8 cellular contexts compared by ENCODE assay signal in genomic region chr1:8026153-8026975, GRCh38. TPM values are rescaled to one million over a fixed set of nuclear protein-coding genes. Genes with fewer than 3 reads are reported as not detected.
DNase-seq lines count a peak whose midpoint lies in the region; ATAC-seq and TF ChIP-seq lines count a peak whose summit lies in the region.

ERRFI1 (minus strand) TSS chr1:8026309; CDS start chr1:8015619, 10,690 bp downstream.

- DNase-seq in DMS 273 treated with DMSO at 0.1 percent for 48 hours (lab: John Stamatoyannopoulos, UW) = peak; percentile 68
- peak; percentile 95 for DNase-seq in LHCN-M2 (ENCODE audit: low read depth)
- DNase-seq in SK-N-SH = peak; percentile 98
- DNase-seq in activated naive CD8-positive, alpha-beta T cell treated with anti-CD3 and anti-CD28 coated beads, Interleukin-2, amount 10 ng/mL, durations not matched to agents 7 days and 5 days = peak; percentile 91
- peak; percentile 96 for DNase-seq in glomerular visceral epithelial cell (ENCODE audit: extremely low spot score)
- peak; percentile 87 for DNase-seq in omental fat pad (ENCODE audit: low spot score)
- peak; percentile 93 for DNase-seq in superior temporal gyrus (ENCODE audit: extremely low spot score)

- H3K4me1 ChIP-seq in SK-N-SH (ENCODE audit: control insufficient read depth in 1 of 2, insufficient read depth in 2 of 2, low read depth in 1 of 2, low read length in 1 of 2) = peaks cover 12 to 39% of the 10 kb centered on the region in 2 experiments; a peak in 3 of 4 replicates

- no peak for TF ChIP-seq RAD21 in SK-N-SH (IDR thresholded peaks at IDR 0.05; ENCODE audit: low read length)

- H2AFZ ChIP-seq in SK-N-SH (ENCODE audit: low read depth) = peak within 1 kb of the TSS; percentile 90

- H4K20me1 ChIP-seq in SK-N-SH (ENCODE audit: insufficient read depth) = peaks cover 35% of the 10 kb centered on the region

- peak within 1 kb of the TSS; percentile 68 to 89; a peak in 3 of 4 replicates for H3K27ac ChIP-seq in SK-N-SH (ENCODE audit: low read depth in 2 of 2, low read length in 1 of 2)

- peak within 1 kb of the TSS; percentile 92 for H3K9ac ChIP-seq in SK-N-SH

- CTCF ChIA-PET in SK-N-SH (lab: Yijun Ruan, JAX) = interaction anchor here (6.0 kb wide), 1 partner anchor 289 kb away, joined by 62 read pairs; no protein-coding TSS in a partner anchor

- peak within 1 kb of the TSS; percentile 50 for H3K27ac Mint-ChIP-seq in activated naive CD8-positive, alpha-beta T cell treated with anti-CD3 and anti-CD28 coated beads, Interleukin-2, amount 10 ng/mL, durations not matched to agents 7 days and 5 days

- peak within 1 kb of the TSS; percentile 77 for H3K4me3 Mint-ChIP-seq in activated naive CD8-positive, alpha-beta T cell treated with anti-CD3 and anti-CD28 coated beads, Interleukin-2, amount 10 ng/mL, durations not matched to agents 7 days and 5 days

- H3K36me3 ChIP-seq in SK-N-SH (replicated peaks in 1 of 2; ENCODE audit: control insufficient read depth in 1 of 2, insufficient read depth in 2 of 2, low read length in 1 of 2) = peaks cover 0 to 3% of the 10 kb centered on the region in 2 experiments

- peaks cover 29% of the 10 kb centered on the region for H3F3A ChIP-seq in SK-N-SH (replicated peaks; ENCODE audit: insufficient read depth)

- peaks cover 9% of the 10 kb centered on the region for H3K4me1 Mint-ChIP-seq in activated naive CD8-positive, alpha-beta T cell treated with anti-CD3 and anti-CD28 coated beads, Interleukin-2, amount 10 ng/mL, durations not matched to agents 7 days and 5 days

- H3K36me3 Mint-ChIP-seq in activated naive CD8-positive, alpha-beta T cell treated with anti-CD3 and anti-CD28 coated beads, Interleukin-2, amount 10 ng/mL, durations not matched to agents 7 days and 5 days = peaks cover 5% of the 10 kb centered on the region

- ATAC-seq in GM21717 (IDR thresholded peaks at IDR 0.05; ENCODE audit: unreplicated experiment) (peak; percentile 83), omental fat pad (ENCODE audit: low FRiP score) (peak; percentile 79)
- peak; percentile 93 for ATAC-seq in activated naive CD8-positive, alpha-beta T cell treated with anti-CD3 and anti-CD28 coated beads, Interleukin-2, amount 10 ng/mL, durations not matched to agents 7 days and 5 days (ENCODE audit: low read depth)

- WGBS in SK-N-SH (ENCODE audit: low lambda C conversion rate) = 25% methylated on average over 15 of the region's 98 CpGs

- POLR2A ChIA-PET in SK-N-SH (lab: Yijun Ruan, JAX) = no interaction called here
- POLR2A ChIA-PET in activated naive CD8-positive, alpha-beta T cell treated with anti-CD3 and anti-CD28 coated beads, Interleukin-2, amount 10 ng/mL, durations not matched to agents 7 days and 5 days (lab: Charles Lee) = no interaction called here

- H3K27me3 Mint-ChIP-seq in activated naive CD8-positive, alpha-beta T cell treated with anti-CD3 and anti-CD28 coated beads, Interleukin-2, amount 10 ng/mL, durations not matched to agents 7 days and 5 days = peaks cover 59% of the 10 kb centered on the region

- peak within 1 kb of the TSS; percentile 92 for H3K4me2 ChIP-seq in SK-N-SH

- TF ChIP-seq CTCF in SK-N-SH (IDR thresholded peaks at IDR 0.05) (no peak), omental fat pad (IDR thresholded peaks at IDR 0.05) (no peak)

- H3K79me2 ChIP-seq in SK-N-SH (ENCODE audit: insufficient read depth) = peaks cover 48% of the 10 kb centered on the region

- H3K9me2 ChIP-seq in SK-N-SH = no peaks in the 10 kb centered on the region

- H3K27me3 ChIP-seq in SK-N-SH (ENCODE audit: insufficient read depth) = no peaks in the 10 kb centered on the region

- H3K4me3 ChIP-seq in SK-N-SH (ENCODE audit: low read depth in 2 of 2, low read length in 1 of 2) = peak within 1 kb of the TSS; percentile 89 to 90

- TF ChIP-seq EP300 in SK-N-SH (IDR thresholded peaks at IDR 0.05; ENCODE audit: borderline replicate concordance in 1 of 2, low read depth in 1 of 2, low read length in 1 of 2) = 0 out of 4 replicates have a peak, but pooled peaks of 1 of the 2 experiments have one; percentile 21

- H3K9me3 ChIP-seq in SK-N-SH = no peaks in the 10 kb centered on the region

- no peaks in the 10 kb centered on the region for H3K9me3 Mint-ChIP-seq in activated naive CD8-positive, alpha-beta T cell treated with anti-CD3 and anti-CD28 coated beads, Interleukin-2, amount 10 ng/mL, durations not matched to agents 7 days and 5 days

TF ChIP-seq in SK-N-SH, 30 proteins besides CTCF, POLR2A, EP300 and RAD21 (continues in another document):
- peak; percentile 76 for TF ChIP-seq ZBTB33 (IDR thresholded peaks at IDR 0.05; ENCODE audit: borderline replicate concordance, low read depth)
- TF ChIP-seq PBX3 (IDR thresholded peaks at IDR 0.05) = no peak
- TF ChIP-seq FOXM1 (IDR thresholded peaks at IDR 0.05; ENCODE audit: low read depth) = no peak
- TF ChIP-seq MXI1 (IDR thresholded peaks at IDR 0.05; ENCODE audit: low read depth, low read length) = peak; percentile 13; the same call in 1 of the 2 replicates
- TF ChIP-seq CHD2 (IDR thresholded peaks at IDR 0.05; ENCODE audit: low read length, partially characterized antibody) = peak; percentile 76
- TF ChIP-seq MAX (IDR thresholded peaks at IDR 0.05; ENCODE audit: low read depth) = peak; percentile 91; the same call in 1 of the 2 replicates
- TF ChIP-seq MEF2A (IDR thresholded peaks at IDR 0.05; ENCODE audit: borderline replicate concordance, low read depth) = no peak
- 0 out of 2 replicates have a peak, but pooled peaks have one; percentile 6 for TF ChIP-seq RCOR1 (IDR thresholded peaks at IDR 0.05; ENCODE audit: low read length)
- TF ChIP-seq NRF1 (IDR thresholded peaks at IDR 0.05; ENCODE audit: low read depth, low read length) = peak; percentile 68
- TF ChIP-seq SIN3A (IDR thresholded peaks at IDR 0.05; ENCODE audit: borderline replicate concordance, low read depth, low read length) = peak; percentile 92; the same call in 1 of the 2 replicates
- TF ChIP-seq ELF1 (IDR thresholded peaks at IDR 0.05) = no peak
- TF ChIP-seq TEAD4 (IDR thresholded peaks at IDR 0.05; ENCODE audit: borderline replicate concordance, insufficient read depth) = no peak
- no peak for TF ChIP-seq RXRA (IDR thresholded peaks at IDR 0.05; ENCODE audit: borderline replicate concordance, low read depth)
- TF ChIP-seq TCF12 (IDR thresholded peaks at IDR 0.05) = no peak
- TF ChIP-seq FOSL2 (IDR thresholded peaks at IDR 0.05; ENCODE audit: borderline replicate concordance, low read depth) = no peak
- TF ChIP-seq, protein P1, sequence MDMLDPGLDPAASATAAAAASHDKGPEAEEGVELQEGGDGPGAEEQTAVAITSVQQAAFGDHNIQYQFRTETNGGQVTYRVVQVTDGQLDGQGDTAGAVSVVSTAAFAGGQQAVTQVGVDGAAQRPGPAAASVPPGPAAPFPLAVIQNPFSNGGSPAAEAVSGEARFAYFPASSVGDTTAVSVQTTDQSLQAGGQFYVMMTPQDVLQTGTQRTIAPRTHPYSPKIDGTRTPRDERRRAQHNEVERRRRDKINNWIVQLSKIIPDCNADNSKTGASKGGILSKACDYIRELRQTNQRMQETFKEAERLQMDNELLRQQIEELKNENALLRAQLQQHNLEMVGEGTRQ (IDR thresholded peaks at IDR 0.05; ENCODE audit: borderline replicate concordance, low read depth, low read length) = no peak
- no peak for TF ChIP-seq JUND (IDR thresholded peaks at IDR 0.05)
- no peak for TF ChIP-seq RFX5 (IDR thresholded peaks at IDR 0.05; ENCODE audit: low read length)
- TF ChIP-seq GATA2 (CRISPR knock-in tag; IDR thresholded peaks at IDR 0.05) = no peak
- TF ChIP-seq EZH2phosphoT487 (IDR thresholded peaks at IDR 0.05; ENCODE audit: borderline replicate concordance, low read depth) = no peak
- no peak for TF ChIP-seq FOXJ3 (CRISPR knock-in tag; IDR thresholded peaks at IDR 0.05)

RNA-seq across cellular contexts. Expression of gene ERRFI1, which starts in this region (rescaled TPM):
- total RNA-seq in LHCN-M2 (2014; rRNA removed) (313 and 316 TPM in 2 replicates), omental fat pad (100 to 1,000 TPM; 108 to 313 (median 204) TPM)
- polyA plus RNA-seq in LHCN-M2 (2012) = 106 TPM
- 65.6 and 66.9 TPM in 2 replicates for polyA plus RNA-seq in SK-N-SH (2012; rRNA removed)
- 72.6 and 74.4 TPM in 2 replicates for polyA plus RNA-seq in SK-N-SH (2012; cell fraction: cytosol; rRNA removed)
- polyA plus RNA-seq in SK-N-SH (2012; cell fraction: nucleus; rRNA removed) = 68.2 and 96.8 TPM in 2 replicates
- total RNA-seq in activated naive CD8-positive, alpha-beta T cell treated with anti-CD3 and anti-CD28 coated beads, Interleukin-2, amount 10 ng/mL, durations not matched to agents 7 days and 5 days = 1 to 10 TPM in 1 of 2 experiments, under 1 TPM in 1; 0.94 to 1.4 TPM

Comparison
In these comparisons a context has a peak if more than half of its experiments do, and no peak if none do; other contexts are left out.
1. Peak in every context shown above with its lines: DNase-seq, ATAC-seq, H3K4me3 ChIP-seq and H3K27ac ChIP-seq.
2. RNA of gene ERRFI1 (total RNA-seq): 313 to 316 TPM in LHCN-M2 and 108 to 313 TPM in omental fat pad; 0.94 to 1.4 TPM in activated naive CD8-positive, alpha-beta T cell treated with anti-CD3 and anti-CD28 coated beads, Interleukin-2, amount 10 ng/mL, durations not matched to agents 7 days and 5 days; every median in the first group is over 10 times any median in the second.